ENCODE assay signal across 39 cellular contexts in genomic region chr2:212728717-212729116, GRCh38.
"Had no signal": no experiment of that assay in that cellular context is flagged by ENCODE, and none has a peak within 500 bp of the region (broad histone marks: within the 10 kb centered on the region; RNA-seq: fewer than 3 reads in every experiment).

No MANE protein-coding gene starts in this region.

- H3K27me3 ChIP-seq: adrenal gland, ascending aorta, body of pancreas, brain microvascular endothelial cell, breast epithelium, cardiac muscle cell had no signal

- H3K4me1 Mint-ChIP-seq: activated naive CD4-positive, alpha-beta T cell treated with anti-CD3 and anti-CD28 coated beads, Interleukin-2, amount 10 ng/mL, durations not matched to agents 7 days and 5 days; activated naive CD4-positive, alpha-beta T cell treated with anti-CD3 and anti-CD28 coated beads, Interleukin-2, amount 50 U/mL, for 24 hours; activated T-helper 17 cell treated with anti-CD3 and anti-CD28 coated beads, Interleukin-2, amount 50 U/mL, for 72 hours; brain had no signal

- H3K4me3 ChIP-seq: adrenal gland, ascending aorta, body of pancreas, breast epithelium, cardiac muscle cell had no signal

- H3K27me3 Mint-ChIP-seq: activated naive CD4-positive, alpha-beta T cell treated with anti-CD3 and anti-CD28 coated beads, Interleukin-2, amount 10 ng/mL, durations not matched to agents 7 days and 5 days; activated naive CD4-positive, alpha-beta T cell treated with anti-CD3 and anti-CD28 coated beads, Interleukin-2, amount 50 U/mL, for 24 hours; activated naive CD8-positive, alpha-beta T cell; activated naive CD8-positive, alpha-beta T cell treated with anti-CD3 and anti-CD28 coated beads for 36 hours; activated naive CD8-positive, alpha-beta T cell treated with anti-CD3 and anti-CD28 coated beads, Interleukin-2, amount 10 ng/mL, durations not matched to agents 7 days and 5 days; activated T-cell treated with anti-CD3 and anti-CD28 coated beads, Interleukin-2, amount 50 U/mL, for 24 hours; brain; central memory CD8-positive, alpha-beta T cell had no signal

- H3K4me3 Mint-ChIP-seq: activated naive CD4-positive, alpha-beta T cell treated with anti-CD3 and anti-CD28 coated beads for 36 hours; activated naive CD4-positive, alpha-beta T cell treated with anti-CD3 and anti-CD28 coated beads, Interleukin-2, amount 10 ng/mL, durations not matched to agents 7 days and 5 days; activated naive CD4-positive, alpha-beta T cell treated with anti-CD3 and anti-CD28 coated beads, Interleukin-2, amount 50 U/mL, for 24 hours; activated naive CD8-positive, alpha-beta T cell; activated naive CD8-positive, alpha-beta T cell treated with anti-CD3 and anti-CD28 coated beads for 36 hours; activated naive CD8-positive, alpha-beta T cell treated with anti-CD3 and anti-CD28 coated beads, Interleukin-2, amount 10 ng/mL, durations not matched to agents 7 days and 5 days; activated naive CD8-positive, alpha-beta T cell treated with anti-CD3 and anti-CD28 coated beads, Interleukin-2, amount 50 U/mL, for 24 hours; activated T-cell treated with anti-CD3 and anti-CD28 coated beads, Interleukin-2, amount 50 U/mL, for 24 hours; activated T-cell treated with anti-CD3 and anti-CD28 coated beads, Interleukin-2, amount 50 U/mL, for 4 hours; activated T-cell treated with anti-CD3 and anti-CD28 coated beads, Interleukin-2, amount 50 U/mL, for 72 hours; activated T-helper 1 cell treated with anti-CD3 and anti-CD28 coated beads, Interleukin-12 subunit alpha, Interleukin-12 subunit beta, Interleukin-2, Interleukin-4 antibody, amounts not matched to agents 30 ng/mL and 10 ng/mL and 1 ng/mL, durations not matched to agents 14 hours and 24 hours and 36 hours; activated T-helper 17 cell treated with anti-CD3 and anti-CD28 coated beads, Interleukin-2, amount 50 U/mL, for 72 hours; brain; central memory CD8-positive, alpha-beta T cell had no signal

- H3K4me1 ChIP-seq: adrenal gland, ascending aorta, body of pancreas, breast epithelium had no signal

- DNase-seq: activated effector memory CD4-positive, alpha-beta T cell treated with anti-CD3 and anti-CD28 coated beads, Interleukin-2, amount 50 U/mL, for 16 hours; activated effector memory CD4-positive, alpha-beta T cell treated with Interleukin-2 at 50 U/mL for 16 hours; activated gamma-delta T cell; activated gamma-delta T cell treated with Interleukin-2 at 50 U/mL for 16 hours; activated naive CD4-positive, alpha-beta T cell; activated naive CD4-positive, alpha-beta T cell treated with anti-CD3 and anti-CD28 coated beads for 36 hours; activated naive CD4-positive, alpha-beta T cell treated with anti-CD3 and anti-CD28 coated beads, Interleukin-2, amount 10 ng/mL, durations not matched to agents 7 days and 5 days; activated naive CD4-positive, alpha-beta T cell treated with anti-CD3 and anti-CD28 coated beads, Interleukin-2, amount 50 U/mL, for 16 hours; activated naive CD4-positive, alpha-beta T cell treated with Interleukin-2 at 50 U/mL for 16 hours; activated naive CD8-positive, alpha-beta T cell treated with anti-CD3 and anti-CD28 coated beads for 36 hours; activated naive CD8-positive, alpha-beta T cell treated with anti-CD3 and anti-CD28 coated beads, Interleukin-2, amount 10 ng/mL, durations not matched to agents 7 days and 5 days; activated naive CD8-positive, alpha-beta T cell treated with anti-CD3 and anti-CD28 coated beads, Interleukin-2, amount 50 U/mL, for 24 hours; activated T-cell treated with anti-CD3 and anti-CD28 coated beads, Interleukin-2, amount 50 U/mL, for 24 hours; activated T-cell treated with anti-CD3 and anti-CD28 coated beads, Interleukin-2, amount 50 U/mL, for 4 hours; activated T-cell treated with anti-CD3 and anti-CD28 coated beads, Interleukin-2, amount 50 U/mL, for 48 hours; activated T-cell treated with anti-CD3 and anti-CD28 coated beads, Interleukin-2, amount 50 U/mL, for 72 hours; adrenal gland; amniotic stem cell; amygdala; anterior cingulate cortex; aorta; body of pancreas; brain microvascular endothelial cell; caudate nucleus; central memory CD4-positive, alpha-beta T cell; cerebellar nuclear complex had no signal

- H3K9me3 ChIP-seq: adrenal gland, ascending aorta, body of pancreas, breast epithelium had no signal

- H3K36me3 Mint-ChIP-seq: activated naive CD4-positive, alpha-beta T cell treated with anti-CD3 and anti-CD28 coated beads, Interleukin-2, amount 10 ng/mL, durations not matched to agents 7 days and 5 days; activated naive CD4-positive, alpha-beta T cell treated with anti-CD3 and anti-CD28 coated beads, Interleukin-2, amount 50 U/mL, for 24 hours; activated naive CD4-positive, alpha-beta T cell treated with anti-CD3 and anti-CD28 coated beads, Interleukin-2, amount 50 U/mL, for 72 hours; activated naive CD8-positive, alpha-beta T cell; activated naive CD8-positive, alpha-beta T cell treated with anti-CD3 and anti-CD28 coated beads, Interleukin-2, amount 10 ng/mL, durations not matched to agents 7 days and 5 days; brain had no signal

- H3K9me3 Mint-ChIP-seq: activated naive CD4-positive, alpha-beta T cell treated with anti-CD3 and anti-CD28 coated beads for 36 hours; activated naive CD4-positive, alpha-beta T cell treated with anti-CD3 and anti-CD28 coated beads, Interleukin-2, amount 10 ng/mL, durations not matched to agents 7 days and 5 days; activated T-cell treated with anti-CD3 and anti-CD28 coated beads, Interleukin-2, amount 50 U/mL, for 24 hours; activated T-cell treated with anti-CD3 and anti-CD28 coated beads, Interleukin-2, amount 50 U/mL, for 72 hours; activated T-helper 1 cell treated with anti-CD3 and anti-CD28 coated beads, Interleukin-12 subunit alpha, Interleukin-12 subunit beta, Interleukin-2, Interleukin-4 antibody, amounts not matched to agents 30 ng/mL and 10 ng/mL and 1 ng/mL, durations not matched to agents 14 hours and 24 hours and 36 hours; activated T-helper 17 cell treated with anti-CD3 and anti-CD28 coated beads, Interleukin-2, amount 50 U/mL, for 72 hours; activated T-helper 2 cell treated with anti-CD3 and anti-CD28 coated beads, Interferon-gamma antibody, Interleukin-2, Interleukin-4, amounts not matched to agents 10 μg/mL and 5 μg/mL and 100 μg/mL, durations not matched to agents 14 hours and 24 hours and 36 hours; brain; central memory CD8-positive, alpha-beta T cell had no signal

- FAIRE-seq: astrocyte, bronchial epithelial cell had no signal

- H3K27ac Mint-ChIP-seq: activated naive CD4-positive, alpha-beta T cell treated with anti-CD3 and anti-CD28 coated beads for 36 hours; activated naive CD4-positive, alpha-beta T cell treated with anti-CD3 and anti-CD28 coated beads, Interleukin-2, amount 10 ng/mL, durations not matched to agents 7 days and 5 days; activated naive CD4-positive, alpha-beta T cell treated with anti-CD3 and anti-CD28 coated beads, Interleukin-2, amount 50 U/mL, for 24 hours; activated naive CD4-positive, alpha-beta T cell treated with anti-CD3 and anti-CD28 coated beads, Interleukin-2, amount 50 U/mL, for 72 hours; activated naive CD8-positive, alpha-beta T cell; activated naive CD8-positive, alpha-beta T cell treated with anti-CD3 and anti-CD28 coated beads for 36 hours; activated naive CD8-positive, alpha-beta T cell treated with anti-CD3 and anti-CD28 coated beads, Interleukin-2, amount 10 ng/mL, durations not matched to agents 7 days and 5 days; activated naive CD8-positive, alpha-beta T cell treated with anti-CD3 and anti-CD28 coated beads, Interleukin-2, amount 50 U/mL, for 24 hours; activated T-cell treated with anti-CD3 and anti-CD28 coated beads, Interleukin-2, amount 50 U/mL, for 24 hours; activated T-cell treated with anti-CD3 and anti-CD28 coated beads, Interleukin-2, amount 50 U/mL, for 72 hours; activated T-helper 1 cell treated with anti-CD3 and anti-CD28 coated beads, Interleukin-12 subunit alpha, Interleukin-12 subunit beta, Interleukin-2, Interleukin-4 antibody, amounts not matched to agents 30 ng/mL and 10 ng/mL and 1 ng/mL, durations not matched to agents 14 hours and 24 hours and 36 hours; activated T-helper 17 cell treated with anti-CD3 and anti-CD28 coated beads, Interleukin-2, amount 50 U/mL, for 72 hours; activated T-helper 2 cell treated with anti-CD3 and anti-CD28 coated beads, Interferon-gamma antibody, Interleukin-2, Interleukin-4, amounts not matched to agents 10 μg/mL and 5 μg/mL and 100 μg/mL, durations not matched to agents 14 hours and 24 hours and 36 hours; brain had no signal

- H3K36me3 ChIP-seq: adrenal gland, ascending aorta, brain microvascular endothelial cell, breast epithelium, cardiac muscle cell had no signal

- H3K27ac ChIP-seq: adrenal gland, ascending aorta, body of pancreas, brain microvascular endothelial cell, breast epithelium, cardiac muscle cell had no signal

- ATAC-seq: activated naive CD4-positive, alpha-beta T cell treated with anti-CD3 and anti-CD28 coated beads, Interleukin-2, amount 50 U/mL, for 72 hours; activated naive CD8-positive, alpha-beta T cell treated with anti-CD3 and anti-CD28 coated beads, Interleukin-2, amount 50 U/mL, for 24 hours; activated T-cell treated with anti-CD3 and anti-CD28 coated beads, Interleukin-2, amount 50 U/mL, for 4 hours; activated T-cell treated with anti-CD3 and anti-CD28 coated beads, Interleukin-2, amount 50 U/mL, for 72 hours; activated T-helper 17 cell treated with anti-CD3 and anti-CD28 coated beads, Interleukin-2, amount 50 U/mL, for 72 hours; body of pancreas had no signal
